ENCODE assay signal across 22 cellular contexts in the genomic region with DNA sequence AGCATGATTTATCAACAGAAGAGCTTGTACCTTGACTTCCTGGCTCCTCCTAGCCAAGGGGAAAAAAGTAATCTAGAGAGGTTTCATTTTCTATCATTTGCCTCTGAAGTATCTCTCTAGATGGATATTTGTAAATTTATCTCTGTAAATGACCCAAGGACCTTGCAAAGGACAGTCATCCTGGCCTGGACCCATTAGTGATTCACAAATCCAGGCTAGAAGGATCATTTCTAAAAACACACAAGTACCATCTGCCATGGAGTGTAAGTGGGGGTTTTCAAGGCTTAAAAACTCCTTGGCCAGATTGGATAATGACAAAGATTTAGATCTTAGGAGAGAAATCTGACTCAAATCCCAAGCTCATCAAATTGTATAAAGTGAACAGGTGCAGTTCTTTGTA. TPM values are rescaled to one million over a fixed set of nuclear protein-coding genes. Genes with fewer than 3 reads are reported as not detected.
DNase-seq lines count a peak whose midpoint lies in the region; ATAC-seq, FAIRE-seq and TF ChIP-seq lines count a peak whose summit lies in the region.
"Had no signal": no experiment of that assay in that cellular context is flagged by ENCODE, and none has a peak within 500 bp of the region (broad histone marks: within the 10 kb centered on the region; RNA-seq: fewer than 3 reads in every experiment).

No MANE protein-coding gene starts in this region.

- no peaks in the 10 kb centered on the region for H3K36me3 ChIP-seq in adrenal gland (replicated peaks in 1 of 2)
- H3K36me3 ChIP-seq: BE2C had no signal

- peaks cover 12% of the 10 kb centered on the region for H3K27me3 Mint-ChIP-seq in activated CD8-positive, alpha-beta memory T cell treated with anti-CD3 and anti-CD28 coated beads, Interleukin-2, amount 10 ng/mL, durations not matched to agents 7 days and 5 days

- no peak for ATAC-seq in activated CD8-positive, alpha-beta memory T cell treated with anti-CD3 and anti-CD28 coated beads, Interleukin-2, amount 10 ng/mL, durations not matched to agents 7 days and 5 days
- ATAC-seq: GM23338 had no signal

- TF ChIP-seq POLR2A in adrenal gland (IDR thresholded peaks at IDR 0.05), result no peak

- CTCF ChIA-PET in activated CD8-positive, alpha-beta memory T cell treated with anti-CD3 and anti-CD28 coated beads, Interleukin-2, amount 10 ng/mL, durations not matched to agents 7 days and 5 days (lab: Charles Lee), result no interaction called here

- DNase-seq in D341Med (ENCODE audit: low spot score) (peak; percentile 33), D721Med (ENCODE audit: insufficient read length, low spot score) (no peak), NCI-H524 treated with DMSO at 0.1 percent for 48 hours (lab: John Stamatoyannopoulos, UW) (peak; percentile 98), adrenal gland (peak in 5 of 7 donors; percentile 42 to 65 (median 58)), NCI-H1436 treated with DMSO at 0.1 percent for 48 hours (lab: John Stamatoyannopoulos, UW) (no peak), GM19238 (ENCODE audit: insufficient read length, low spot score) (no peak)
- no peak for DNase-seq in activated CD8-positive, alpha-beta memory T cell treated with anti-CD3 and anti-CD28 coated beads, Interleukin-2, amount 10 ng/mL, durations not matched to agents 7 days and 5 days
- DNase-seq: ACHN; BE2C; C1 segment of cervical spinal cord; Caco-2; CD4-positive, CD25-positive, alpha-beta regulatory T cell; HCEC 1CT had no signal

- H3K4me1 ChIP-seq in adrenal gland (replicated peaks in 1 of 2), result peaks cover 0 to 9% of the 10 kb centered on the region in 2 donors
- H3K4me1 ChIP-seq: BE2C had no signal

- intact Hi-C loops in adrenal gland (cut with DNase I), result no loop called here

- H3K36me3 Mint-ChIP-seq in activated CD8-positive, alpha-beta memory T cell treated with anti-CD3 and anti-CD28 coated beads, Interleukin-2, amount 10 ng/mL, durations not matched to agents 7 days and 5 days, result no peaks in the 10 kb centered on the region
- H3K36me3 Mint-ChIP-seq: CD4-positive, CD25-positive, alpha-beta regulatory T cell had no signal

- no peaks in the 10 kb centered on the region for H3K4me1 Mint-ChIP-seq in activated CD8-positive, alpha-beta memory T cell treated with anti-CD3 and anti-CD28 coated beads, Interleukin-2, amount 10 ng/mL, durations not matched to agents 7 days and 5 days
- H3K4me1 Mint-ChIP-seq: CD4-positive, CD25-positive, alpha-beta regulatory T cell had no signal

- no peaks in the 10 kb centered on the region for H3K9me3 Mint-ChIP-seq in activated CD8-positive, alpha-beta memory T cell treated with anti-CD3 and anti-CD28 coated beads, Interleukin-2, amount 10 ng/mL, durations not matched to agents 7 days and 5 days (ENCODE audit: low read depth)

- no peak overlapping the region for H3K27ac Mint-ChIP-seq in activated CD8-positive, alpha-beta memory T cell treated with anti-CD3 and anti-CD28 coated beads, Interleukin-2, amount 10 ng/mL, durations not matched to agents 7 days and 5 days
- H3K27ac Mint-ChIP-seq: CD4-positive, CD25-positive, alpha-beta regulatory T cell; GM23338 had no signal

- H3K9me3 ChIP-seq in adrenal gland (replicated peaks in 1 of 3), result no peaks in the 10 kb centered on the region
- H3K9me3 ChIP-seq: BE2C had no signal

- peak; percentile 72 for FAIRE-seq in D721Med (lab: Jason Lieb, UNC)
- FAIRE-seq: A204.1, G401.6, GM12892, GM18507, H54 had no signal

- peak overlapping the region in 2 of 5 donors; percentile 33 for H3K27ac ChIP-seq in adrenal gland
- H3K27ac ChIP-seq: HL-60, KMS-11 had no signal

- TF ChIP-seq CTCF in D721Med (IDR thresholded peaks at IDR 0.05; ENCODE audit: insufficient read depth, missing control alignments) (no peak), adrenal gland (IDR thresholded peaks at IDR 0.05) (no peak)

- H3K27me3 ChIP-seq in adrenal gland, result no peaks in the 10 kb centered on the region

- H3K4me3 ChIP-seq in adrenal gland, result no peak overlapping the region
- H3K4me3 ChIP-seq: GM23338 had no signal

- H3K4me3 Mint-ChIP-seq in activated CD8-positive, alpha-beta memory T cell treated with anti-CD3 and anti-CD28 coated beads, Interleukin-2, amount 10 ng/mL, durations not matched to agents 7 days and 5 days, result no peak overlapping the region
- H3K4me3 Mint-ChIP-seq: GM23338 had no signal

RNA-seq across cellular contexts. Expression of a gene that starts 8.1 kb away (rescaled TPM):
- total RNA-seq in adrenal gland, result 1 to 10 TPM in 5 of 8 donors, under 1 TPM in 1, not detected in 2; 0.83 to 3.6 (median 2.9) TPM
- polyA plus RNA-seq in adrenal gland, result 1 to 10 TPM in 2 of 3 donors, under 1 TPM in 1; 0.40 to 4.8 (median 1.0) TPM
- not detected for total RNA-seq in activated CD8-positive, alpha-beta memory T cell treated with anti-CD3 and anti-CD28 coated beads, Interleukin-2, amount 10 ng/mL, durations not matched to agents 7 days and 5 days
- total RNA-seq: CD4-positive, CD25-positive, alpha-beta regulatory T cell; HT1080 had no signal
- polyA plus RNA-seq: CD4-positive, CD25-positive, alpha-beta regulatory T cell had no signal

Comparison
In these comparisons a context has a peak if more than half of its experiments do, and no peak if none do; other contexts are left out.
1. DNase-seq: peak in D341Med (single experiment), NCI-H524 treated with DMSO at 0.1 percent for 48 hours (single experiment) and adrenal gland (5 of 7); none in D721Med (single experiment), activated CD8-positive, alpha-beta memory T cell treated with anti-CD3 and anti-CD28 coated beads, Interleukin-2, amount 10 ng/mL, durations not matched to agents 7 days and 5 days (single experiment), NCI-H1436 treated with DMSO at 0.1 percent for 48 hours (single experiment) and GM19238 (single experiment).